ENCODE assay signal across 28 cellular contexts in the genomic region with DNA sequence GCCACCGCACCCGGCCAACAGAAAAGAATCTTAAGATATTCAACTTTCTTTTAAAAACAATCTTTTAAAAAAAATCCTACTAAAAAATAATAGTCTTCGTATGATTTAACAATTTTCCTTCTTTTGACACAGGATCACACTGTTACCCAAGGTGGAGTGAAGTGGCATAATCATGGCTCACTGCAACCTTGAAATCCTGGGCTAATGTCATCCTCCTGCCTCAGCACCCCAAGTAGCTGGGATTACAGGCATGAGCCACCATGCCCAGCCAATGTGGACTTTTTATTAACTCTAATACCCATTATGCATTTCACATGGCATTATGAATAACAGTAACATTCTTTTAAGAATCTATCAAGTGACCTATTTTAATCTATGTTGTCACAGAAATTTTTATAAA. TPM values are rescaled to one million over a fixed set of nuclear protein-coding genes. Genes with fewer than 3 reads are reported as not detected.
DNase-seq lines count a peak whose midpoint lies in the region; ATAC-seq and TF ChIP-seq lines count a peak whose summit lies in the region.
"Had no signal": no experiment of that assay in that cellular context is flagged by ENCODE, and none has a peak within 500 bp of the region (broad histone marks: within the 10 kb centered on the region; RNA-seq: fewer than 3 reads in every experiment).

No MANE protein-coding gene starts in this region.

- no peak for TF ChIP-seq CTCF in activated CD8-positive, alpha-beta T cell treated with anti-CD3 and anti-CD28 coated beads for 36 hours (IDR thresholded peaks at IDR 0.05)
- no peak for TF ChIP-seq CTCF in endothelial cell (IDR thresholded peaks at IDR 0.05; ENCODE audit: unreplicated experiment)
- no peak for TF ChIP-seq CTCF in type B pancreatic cell (conservative IDR thresholded peaks at IDR 0.05)
- no peak for TF ChIP-seq CTCF in lower lobe of right lung (IDR thresholded peaks at IDR 0.05)

- no peak for ATAC-seq in activated CD8-positive, alpha-beta T cell treated with anti-CD3 and anti-CD28 coated beads for 36 hours
- no peak for ATAC-seq in HG03354 (IDR thresholded peaks at IDR 0.05; ENCODE audit: poor library complexity, severe bottlenecking, unreplicated experiment)
- no peak for ATAC-seq in lower lobe of right lung
- ATAC-seq: activated CD4-positive, alpha-beta T cell treated with anti-CD3 and anti-CD28 coated beads for 36 hours; activated T-cell treated with anti-CD3 and anti-CD28 coated beads, Interleukin-2, amount 50 U/mL, for 4 hours; PC-3; Right ventricle myocardium inferior; stimulated activated naive CD8-positive, alpha-beta T cell treated with anti-CD3 and anti-CD28 coated beads, Interleukin-15, Interleukin-2, amounts not matched to agents 100 U/mL and 50 U/mL, for 24 hours had no signal

- peaks cover 48% of the 10 kb centered on the region for H3K4me1 Mint-ChIP-seq in activated naive CD8-positive, alpha-beta T cell (ENCODE audit: low read depth)
- peaks cover 51% of the 10 kb centered on the region for H3K4me1 Mint-ChIP-seq in activated naive CD8-positive, alpha-beta T cell treated with anti-CD3 and anti-CD28 coated beads for 36 hours
- H3K4me1 Mint-ChIP-seq in activated CD8-positive, alpha-beta T cell treated with anti-CD3 and anti-CD28 coated beads for 36 hours (ENCODE audit: low read depth): peaks cover 48% of the 10 kb centered on the region
- no peaks in the 10 kb centered on the region for H3K4me1 Mint-ChIP-seq in endothelial cell (ENCODE audit: unreplicated experiment)
- no peaks in the 10 kb centered on the region for H3K4me1 Mint-ChIP-seq in type B pancreatic cell (ENCODE audit: unreplicated experiment)

- H3K27ac ChIP-seq in lower lobe of right lung: no peak overlapping the region
- H3K27ac ChIP-seq: breast epithelium, right atrium auricular region, thoracic aorta had no signal

- H3K4me1 ChIP-seq in lower lobe of right lung: peaks cover 5% of the 10 kb centered on the region
- H3K4me1 ChIP-seq: breast epithelium had no signal

- CTCF ChIA-PET in activated CD8-positive, alpha-beta T cell treated with anti-CD3 and anti-CD28 coated beads for 36 hours (lab: Charles Lee): no interaction called here

- H3K36me3 ChIP-seq in lower lobe of right lung: peaks cover 100% of the 10 kb centered on the region

- no peak overlapping the region for H3K4me3 ChIP-seq in lower lobe of right lung
- H3K4me3 ChIP-seq: breast epithelium, right atrium auricular region, thoracic aorta had no signal

- H3K9me3 Mint-ChIP-seq in activated naive CD8-positive, alpha-beta T cell (ENCODE audit: low read depth): no peaks in the 10 kb centered on the region
- H3K9me3 Mint-ChIP-seq in activated naive CD8-positive, alpha-beta T cell treated with anti-CD3 and anti-CD28 coated beads for 36 hours: no peaks in the 10 kb centered on the region
- no peaks in the 10 kb centered on the region for H3K9me3 Mint-ChIP-seq in activated CD8-positive, alpha-beta T cell treated with anti-CD3 and anti-CD28 coated beads for 36 hours
- H3K9me3 Mint-ChIP-seq in endothelial cell (ENCODE audit: unreplicated experiment) (no peaks in the 10 kb centered on the region), type B pancreatic cell (no peaks in the 10 kb centered on the region)
- H3K9me3 Mint-ChIP-seq: activated T-cell treated with anti-CD3 and anti-CD28 coated beads, Interleukin-2, amount 50 U/mL, for 4 hours; CD4-positive, alpha-beta T cell; memory B cell had no signal

- H3K36me3 Mint-ChIP-seq in activated naive CD8-positive, alpha-beta T cell: peaks cover 6% of the 10 kb centered on the region
- H3K36me3 Mint-ChIP-seq in activated naive CD8-positive, alpha-beta T cell treated with anti-CD3 and anti-CD28 coated beads for 36 hours: peaks cover 63% of the 10 kb centered on the region
- H3K36me3 Mint-ChIP-seq in activated CD8-positive, alpha-beta T cell treated with anti-CD3 and anti-CD28 coated beads for 36 hours (ENCODE audit: low read depth): peaks cover 72% of the 10 kb centered on the region
- peaks cover 50% of the 10 kb centered on the region for H3K36me3 Mint-ChIP-seq in endothelial cell (ENCODE audit: low read depth, unreplicated experiment)
- peaks cover 37% of the 10 kb centered on the region for H3K36me3 Mint-ChIP-seq in type B pancreatic cell

- POLR2A ChIA-PET in activated CD8-positive, alpha-beta T cell treated with anti-CD3 and anti-CD28 coated beads for 36 hours (lab: Charles Lee): interaction anchor here (1.2 to 36.9 kb wide), 3 partner anchors 6 to 103 kb away, joined by 5 to 1214 read pairs (median 1214); partner anchors contain the start of genes NFS1, RBM39 and ROMO1

- no peak overlapping the region for H3K4me3 Mint-ChIP-seq in activated naive CD8-positive, alpha-beta T cell
- no peak overlapping the region for H3K4me3 Mint-ChIP-seq in activated naive CD8-positive, alpha-beta T cell treated with anti-CD3 and anti-CD28 coated beads for 36 hours
- no peak overlapping the region for H3K4me3 Mint-ChIP-seq in activated CD8-positive, alpha-beta T cell treated with anti-CD3 and anti-CD28 coated beads for 36 hours
- no peak overlapping the region for H3K4me3 Mint-ChIP-seq in endothelial cell (ENCODE audit: unreplicated experiment)
- no peak overlapping the region for H3K4me3 Mint-ChIP-seq in type B pancreatic cell
- H3K4me3 Mint-ChIP-seq: activated CD4-positive, alpha-beta T cell treated with anti-CD3 and anti-CD28 coated beads for 36 hours; activated T-cell treated with anti-CD3 and anti-CD28 coated beads, Interleukin-2, amount 50 U/mL, for 4 hours; CD4-positive, alpha-beta T cell; memory B cell had no signal

- H3K27me3 ChIP-seq in lower lobe of right lung (ENCODE audit: low read depth): no peaks in the 10 kb centered on the region
- H3K27me3 ChIP-seq: breast epithelium, right atrium auricular region had no signal

- H3K27ac Mint-ChIP-seq in activated naive CD8-positive, alpha-beta T cell: peak overlapping the region; percentile 35
- H3K27ac Mint-ChIP-seq in activated naive CD8-positive, alpha-beta T cell treated with anti-CD3 and anti-CD28 coated beads for 36 hours: no peak overlapping the region
- H3K27ac Mint-ChIP-seq in activated CD8-positive, alpha-beta T cell treated with anti-CD3 and anti-CD28 coated beads for 36 hours: peak overlapping the region; percentile 44
- H3K27ac Mint-ChIP-seq in endothelial cell (ENCODE audit: unreplicated experiment): peak overlapping the region; percentile 36
- H3K27ac Mint-ChIP-seq in type B pancreatic cell: peak overlapping the region; percentile 46

- intact Hi-C loops in activated CD8-positive, alpha-beta T cell treated with anti-CD3 and anti-CD28 coated beads for 36 hours (cut with micrococcal nuclease): no loop called here
- intact Hi-C loops in lower lobe of right lung (cut with DNase I): no loop called here

- H3K27me3 Mint-ChIP-seq in activated naive CD8-positive, alpha-beta T cell: no peaks in the 10 kb centered on the region
- no peaks in the 10 kb centered on the region for H3K27me3 Mint-ChIP-seq in activated naive CD8-positive, alpha-beta T cell treated with anti-CD3 and anti-CD28 coated beads for 36 hours
- H3K27me3 Mint-ChIP-seq in activated CD8-positive, alpha-beta T cell treated with anti-CD3 and anti-CD28 coated beads for 36 hours: no peaks in the 10 kb centered on the region
- H3K27me3 Mint-ChIP-seq in endothelial cell (ENCODE audit: unreplicated experiment): peaks cover 3% of the 10 kb centered on the region
- H3K27me3 Mint-ChIP-seq in type B pancreatic cell: no peaks in the 10 kb centered on the region
- H3K27me3 Mint-ChIP-seq: activated CD4-positive, alpha-beta T cell treated with anti-CD3 and anti-CD28 coated beads for 36 hours; CD4-positive, alpha-beta T cell; memory B cell had no signal

- DNase-seq in activated naive CD8-positive, alpha-beta T cell treated with anti-CD3 and anti-CD28 coated beads for 36 hours: no peak
- no peak for DNase-seq in activated CD8-positive, alpha-beta T cell treated with anti-CD3 and anti-CD28 coated beads for 36 hours
- DNase-seq in endothelial cell (ENCODE audit: low spot score) (no peak), type B pancreatic cell (ENCODE audit: extremely low spot score, unreplicated experiment) (no peak), NCI-H2107 treated with DMSO at 0.1 percent for 48 hours (lab: John Stamatoyannopoulos, UW; ENCODE audit: unreplicated experiment) (no peak), lower lobe of right lung (no peak)
- DNase-seq: activated CD4-positive, alpha-beta T cell treated with anti-CD3 and anti-CD28 coated beads for 36 hours; activated naive CD4-positive, alpha-beta T cell treated with Interleukin-2 at 50 U/mL for 16 hours; activated T-cell treated with anti-CD3 and anti-CD28 coated beads, Interleukin-2, amount 50 U/mL, for 4 hours; AML-193; CD4-positive, alpha-beta T cell; DND-41; GF-D8; Kasumi-1; NCI-H1436; NCI-H2081; NCI-H2227 treated with DMSO at 0.1 percent for 48 hours; NCI-H526; PC-3; stimulated activated CD4-positive, alpha-beta T cell treated with anti-CD3 and anti-CD28 coated beads, Interleukin-1b, Interleukin-23, amount 100 ng/mL, for 48 hours; stimulated activated naive CD8-positive, alpha-beta T cell treated with anti-CD3 and anti-CD28 coated beads, Interleukin-15, Interleukin-2, amounts not matched to agents 100 U/mL and 50 U/mL, for 24 hours had no signal

- no peaks in the 10 kb centered on the region for H3K9me3 ChIP-seq in lower lobe of right lung
- H3K9me3 ChIP-seq: breast epithelium, right atrium auricular region, thoracic aorta had no signal

RNA-seq across cellular contexts. Expression of gene RBM39, which starts 20.8 kb away (rescaled TPM):
- 100 to 1,000 TPM; 330 to 349 TPM for total RNA-seq in activated naive CD8-positive, alpha-beta T cell treated with anti-CD3 and anti-CD28 coated beads for 36 hours
- 100 to 1,000 TPM; 317 to 321 TPM for total RNA-seq in activated CD8-positive, alpha-beta T cell treated with anti-CD3 and anti-CD28 coated beads for 36 hours
- total RNA-seq in endothelial cell (ENCODE audit: unreplicated experiment) (308 TPM), type B pancreatic cell (ENCODE audit: low replicate concordance) (361 and 398 TPM in 2 replicates), lower lobe of right lung (299 TPM)

RNA-seq across cellular contexts. Expression of gene ROMO1, which starts 22.0 kb away (rescaled TPM):
- 100 to 1,000 TPM; 121 to 137 TPM for total RNA-seq in activated naive CD8-positive, alpha-beta T cell treated with anti-CD3 and anti-CD28 coated beads for 36 hours
- total RNA-seq in activated CD8-positive, alpha-beta T cell treated with anti-CD3 and anti-CD28 coated beads for 36 hours: 100 to 1,000 TPM; 146 to 148 TPM
- total RNA-seq in endothelial cell (ENCODE audit: unreplicated experiment): 159 TPM
- 131 and 160 TPM in 2 replicates for total RNA-seq in type B pancreatic cell (ENCODE audit: low replicate concordance)
- 81.7 TPM for total RNA-seq in lower lobe of right lung

RNA-seq across cellular contexts. Expression of gene NFS1, which starts 22.1 kb away (rescaled TPM):
- total RNA-seq in activated naive CD8-positive, alpha-beta T cell treated with anti-CD3 and anti-CD28 coated beads for 36 hours: 10 to 100 TPM; 37.2 to 38.2 TPM
- 10 to 100 TPM; 39.7 to 40.8 TPM for total RNA-seq in activated CD8-positive, alpha-beta T cell treated with anti-CD3 and anti-CD28 coated beads for 36 hours
- total RNA-seq in endothelial cell (ENCODE audit: unreplicated experiment): 18.3 TPM
- 26.7 and 29.9 TPM in 2 replicates for total RNA-seq in type B pancreatic cell (ENCODE audit: low replicate concordance)
- 22.2 TPM for total RNA-seq in lower lobe of right lung

RNA-seq across cellular contexts. Expression of gene PHF20, which starts 50.6 kb away (rescaled TPM):
- total RNA-seq in activated naive CD8-positive, alpha-beta T cell treated with anti-CD3 and anti-CD28 coated beads for 36 hours: 10 to 100 TPM; 50.2 to 50.6 TPM
- total RNA-seq in activated CD8-positive, alpha-beta T cell treated with anti-CD3 and anti-CD28 coated beads for 36 hours: 10 to 100 TPM; 57.9 to 58.8 TPM
- total RNA-seq in endothelial cell (ENCODE audit: unreplicated experiment): 101 TPM
- 33.4 and 37.6 TPM in 2 replicates for total RNA-seq in type B pancreatic cell (ENCODE audit: low replicate concordance)
- 47.9 TPM for total RNA-seq in lower lobe of right lung

RNA-seq across cellular contexts. Expression of gene CPNE1, which starts 56.5 kb away (rescaled TPM):
- 100 to 1,000 TPM; 290 to 304 TPM for total RNA-seq in activated naive CD8-positive, alpha-beta T cell treated with anti-CD3 and anti-CD28 coated beads for 36 hours
- 100 to 1,000 TPM; 308 to 324 TPM for total RNA-seq in activated CD8-positive, alpha-beta T cell treated with anti-CD3 and anti-CD28 coated beads for 36 hours
- 233 TPM for total RNA-seq in endothelial cell (ENCODE audit: unreplicated experiment)
- 115 and 192 TPM in 2 replicates for total RNA-seq in type B pancreatic cell (ENCODE audit: low replicate concordance)
- total RNA-seq in lower lobe of right lung: 154 TPM
